In genomic region chr2:71897145-71897495, GRCh38 we compare ENCODE assay signal across 19 cellular contexts.
DNase-seq lines count a peak whose midpoint lies in the region; ATAC-seq and TF ChIP-seq lines count a peak whose summit lies in the region.
"Had no signal": no experiment of that assay in that cellular context is flagged by ENCODE, and none has a peak within 500 bp of the region (broad histone marks: within the 10 kb centered on the region; RNA-seq: fewer than 3 reads in every experiment).

No MANE protein-coding gene starts in this region.

- H3K23ac ChIP-seq in neuronal stem cell (ENCODE audit: low read depth, low read length, poor library complexity), result peak overlapping the region; percentile 44

- H3K79me1 ChIP-seq in neuronal stem cell (ENCODE audit: low read depth, low read length), result no peaks in the 10 kb centered on the region

- H3K9me3 ChIP-seq in BLaER1, result no peaks in the 10 kb centered on the region
- no peaks in the 10 kb centered on the region for H3K9me3 ChIP-seq in heart left ventricle
- no peaks in the 10 kb centered on the region for H3K9me3 ChIP-seq in neuronal stem cell (replicated peaks in 1 of 2; ENCODE audit: control insufficient read depth in 2 of 2, insufficient read depth in 1 of 2, low read depth in 1 of 2, low read length in 2 of 2)
- H3K9me3 ChIP-seq: BE2C, transverse colon had no signal

- H3K4me1 ChIP-seq in BLaER1 (peaks cover 13% of the 10 kb centered on the region), heart left ventricle (no peaks in the 10 kb centered on the region), neuronal stem cell (ENCODE audit: control insufficient read depth in 2 of 2, insufficient read depth in 1 of 2, low read depth in 1 of 2, low read length in 2 of 2) (no peaks in the 10 kb centered on the region)
- H3K4me1 ChIP-seq: BE2C, transverse colon had no signal

- no peaks in the 10 kb centered on the region for H3K36me3 ChIP-seq in BLaER1
- no peaks in the 10 kb centered on the region for H3K36me3 ChIP-seq in heart left ventricle
- no peaks in the 10 kb centered on the region for H3K36me3 ChIP-seq in neuronal stem cell (replicated peaks in 1 of 2; ENCODE audit: control insufficient read depth in 2 of 2, insufficient read depth in 2 of 2, low read length in 2 of 2)
- H3K36me3 ChIP-seq: BE2C, transverse colon had no signal

- no peak overlapping the region for H2BK5ac ChIP-seq in neuronal stem cell (ENCODE audit: low read length)

- no peak overlapping the region for H2BK120ac ChIP-seq in neuronal stem cell (ENCODE audit: low read depth, low read length)

- H2AFZ ChIP-seq in neuronal stem cell (ENCODE audit: low read length), result no peak overlapping the region

- H3K9ac ChIP-seq in BLaER1 (no peak overlapping the region), neuronal stem cell (ENCODE audit: low read depth, low read length, poor library complexity) (peak overlapping the region; percentile 12)

- H2BK15ac ChIP-seq in neuronal stem cell (ENCODE audit: low read length), result no peak overlapping the region

- no peak for TF ChIP-seq POLR2A in heart left ventricle (IDR thresholded peaks at IDR 0.05)

- no peaks in the 10 kb centered on the region for H3K27me3 ChIP-seq in BLaER1
- H3K27me3 ChIP-seq in heart left ventricle, result no peaks in the 10 kb centered on the region
- H3K27me3 ChIP-seq in neuronal stem cell (ENCODE audit: control insufficient read depth in 3 of 3, insufficient read depth in 3 of 3, low read depth in 1 of 3, low read length in 3 of 3), result no peaks in the 10 kb centered on the region
- H3K27me3 ChIP-seq: BE2C, dorsolateral prefrontal cortex, transverse colon had no signal

- H2AK5ac ChIP-seq in neuronal stem cell (ENCODE audit: low read depth, low read length), result peak overlapping the region; percentile 57

- no peaks in the 10 kb centered on the region for H4K20me1 ChIP-seq in BLaER1

- CTCF ChIA-PET in RWPE1 (lab: Yijun Ruan, JAX), result interaction anchor here (1.2 kb wide), 2 partner anchors 27 to 253 kb away, joined by 4 read pairs; no protein-coding TSS in a partner anchor

- H3K27ac ChIP-seq in BLaER1 (no peak overlapping the region), heart left ventricle (no peak overlapping the region), neuronal stem cell (replicated peaks; ENCODE audit: low read length) (no peak overlapping the region), RWPE1 (no peak overlapping the region)
- H3K27ac ChIP-seq: transverse colon had no signal

- peak overlapping the region; percentile 31 for H3K18ac ChIP-seq in neuronal stem cell (ENCODE audit: low read length)

- DNase-seq in NCI-H446 treated with DMSO at 0.1 percent for 48 hours (lab: John Stamatoyannopoulos, UW) (peak; percentile 49), heart left ventricle (peak in 4 of 5 donors; percentile 56 to 84 (median 68)), neuronal stem cell (ENCODE audit: low spot score) (no peak), retina (no peak), RWPE1 (ENCODE audit: low spot score) (no peak)
- DNase-seq: activated B cell treated with CpG ODN at 0.5 μM for 24 hours, BE2C, DMS79, GF-D8, NCI-H1092, NCI-H187, NCI-H526 treated with DMSO at 0.1 percent for 48 hours, transverse colon had no signal

- H3K4me2 ChIP-seq in BLaER1 (peak overlapping the region; percentile 42), neuronal stem cell (ENCODE audit: insufficient read depth, low read length, poor library complexity, severe bottlenecking) (no peak overlapping the region)

- ATAC-seq in heart left ventricle (peak; percentile 87 to 95 (median 95)), GM21717 (IDR thresholded peaks at IDR 0.05; ENCODE audit: unreplicated experiment) (no peak), GM19455 (IDR thresholded peaks at IDR 0.05; ENCODE audit: unreplicated experiment) (no peak)
- ATAC-seq: activated T-helper 17 cell treated with anti-CD3 and anti-CD28 coated beads, Interleukin-2, amount 50 U/mL, for 72 hours; natural killer cell treated with Interleukin-12 subunit alpha and Interleukin-12 subunit beta and Interleukin-15 and Interleukin-18, amount 100 ng/mL, for 72 hours had no signal

- H3K4me3 ChIP-seq in BLaER1, result no peak overlapping the region
- no peak overlapping the region for H3K4me3 ChIP-seq in heart left ventricle
- H3K4me3 ChIP-seq in neuronal stem cell (ENCODE audit: low read length in 2 of 2), result no peak overlapping the region
- H3K4me3 ChIP-seq: dorsolateral prefrontal cortex, transverse colon had no signal

- TF ChIP-seq CTCF in heart left ventricle (IDR thresholded peaks at IDR 0.05) (no peak), RWPE1 (conservative IDR thresholded peaks at IDR 0.05; ENCODE audit: low read depth) (no peak)

- H3K14ac ChIP-seq in neuronal stem cell (ENCODE audit: low read length), result peak overlapping the region; percentile 58

- no peak overlapping the region for H4K8ac ChIP-seq in neuronal stem cell (ENCODE audit: low read depth, low read length)

- WGBS in heart left ventricle, 4 donors, result 43 to 59% (median 47%) methylated on average over 1 to 6 of the region's 6 CpGs
- no CpG with 5 or more reads among the region's 6 CpGs for WGBS in neuronal stem cell (ENCODE audit: extremely low coverage in 2 of 2, insufficient read length in 2 of 2, insufficient replicate concordance in 1 of 2), 2 donors

- intact Hi-C loops in heart left ventricle (cut with DNase I), result no loop called here

- POLR2A ChIA-PET in RWPE1 (lab: Yijun Ruan, JAX; ENCODE audit: low non-redundant PET), result no interaction called here

- no peak overlapping the region for H3K4ac ChIP-seq in neuronal stem cell (ENCODE audit: low read length)

- H2BK12ac ChIP-seq in neuronal stem cell (ENCODE audit: low read length), result peak overlapping the region; percentile 46

- H4K91ac ChIP-seq in neuronal stem cell (ENCODE audit: low read depth, low read length, poor library complexity), result no peak overlapping the region

Comparison
In these comparisons a context has a peak if more than half of its experiments do, and no peak if none do; other contexts are left out.
1. DNase-seq: peak in NCI-H446 treated with DMSO at 0.1 percent for 48 hours (single experiment) and heart left ventricle (4 of 5); none in neuronal stem cell (single experiment), retina (single experiment) and RWPE1 (single experiment).
2. ATAC-seq: peak in heart left ventricle (4 of 4); none in GM21717 (single experiment) and GM19455 (single experiment).